8 cellular contexts compared by ENCODE assay signal in the genomic region with DNA sequence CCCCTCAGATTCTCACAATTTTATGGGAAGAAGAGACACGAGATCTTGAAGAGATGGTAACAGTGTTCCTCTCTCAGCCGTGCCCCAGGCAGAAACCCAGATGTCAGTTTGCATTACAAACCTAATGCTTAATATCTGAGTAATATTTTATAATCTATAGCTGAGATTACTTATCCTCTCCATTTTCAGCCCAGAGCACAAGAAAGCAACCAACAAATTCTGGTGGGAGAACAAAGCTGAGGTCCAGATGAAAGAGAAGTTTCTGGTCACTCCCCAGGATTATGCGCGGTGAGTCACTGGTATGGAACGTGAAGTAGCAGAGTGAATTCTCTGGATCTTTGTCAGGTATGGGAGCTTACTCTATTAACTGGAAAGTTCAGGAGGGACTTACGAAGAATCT.
DNase-seq lines count a peak whose midpoint lies in the region; ATAC-seq and TF ChIP-seq lines count a peak whose summit lies in the region.

No MANE protein-coding gene starts in this region.

- ATAC-seq in GM18868 (IDR thresholded peaks at IDR 0.05; ENCODE audit: unreplicated experiment), result no peak

- H3K27ac ChIP-seq in 22Rv1 (peak overlapping the region; percentile 78), substantia nigra (ENCODE audit: low read depth, low read length, poor library complexity, severe bottlenecking) (peak overlapping the region; percentile 83)

- no peaks in the 10 kb centered on the region for H3K27me3 Mint-ChIP-seq in activated naive CD8-positive, alpha-beta T cell

- no peak for TF ChIP-seq CTCF in 22Rv1 (IDR thresholded peaks at IDR 0.05)

- DNase-seq in HCEC 1CT (peak; percentile 73), iris pigment epithelial cell (ENCODE audit: low read depth) (peak; percentile 80), substantia nigra (lab: John Stamatoyannopoulos, UW) (no peak), NCI-H2171 treated with DMSO at 0.1 percent for 48 hours (lab: John Stamatoyannopoulos, UW) (no peak), cerebellar cortex (ENCODE audit: low spot score) (no peak)

- peaks cover 33% of the 10 kb centered on the region for H3K4me1 Mint-ChIP-seq in activated naive CD8-positive, alpha-beta T cell (ENCODE audit: low read depth)

- H3K4me3 Mint-ChIP-seq in activated naive CD8-positive, alpha-beta T cell, result peak overlapping the region; percentile 95

- peak overlapping the region; percentile 97 for H3K27ac Mint-ChIP-seq in activated naive CD8-positive, alpha-beta T cell

- H3K36me3 Mint-ChIP-seq in activated naive CD8-positive, alpha-beta T cell, result peaks cover 5% of the 10 kb centered on the region

- H3K9me3 Mint-ChIP-seq in activated naive CD8-positive, alpha-beta T cell (ENCODE audit: low read depth), result no peaks in the 10 kb centered on the region

Comparison
In these comparisons a context has a peak if more than half of its experiments do, and no peak if none do; other contexts are left out.
1. DNase-seq: peak in HCEC 1CT (single experiment) and iris pigment epithelial cell (single experiment); none in substantia nigra (0 of 49), NCI-H2171 treated with DMSO at 0.1 percent for 48 hours (single experiment) and cerebellar cortex (single experiment).